Comparison of ENCODE assay signal across 1 cellular context in genomic region chr21:34817821-34818662, GRCh38.
TF ChIP-seq lines count a peak whose summit lies in the region.

No MANE protein-coding gene starts in this region.

TF ChIP-seq in HepG2, 621 proteins besides CTCF, POLR2A, EP300 and RAD21 (continued from another document and continues in another):
- TF ChIP-seq ZNF687 (CRISPR knock-in tag; IDR thresholded peaks at IDR 0.05) (peak; percentile 73), ZNF331 (CRISPR knock-in tag; IDR thresholded peaks at IDR 0.05) (peak; percentile 81), SYNCRIP (IDR thresholded peaks at IDR 0.05; ENCODE audit: insufficient read depth, low read depth, low read length) (no peak), ZC3H4 (CRISPR knock-in tag; IDR thresholded peaks at IDR 0.05; ENCODE audit: borderline replicate concordance) (no peak), HMG20B (CRISPR knock-in tag; conservative IDR thresholded peaks at IDR 0.05) (0 out of 2 replicates have a peak, but pooled peaks have one; percentile 28), RNF219 (CRISPR knock-in tag; IDR thresholded peaks at IDR 0.05) (no peak), ZUFSP (CRISPR knock-in tag; IDR thresholded peaks at IDR 0.05; ENCODE audit: borderline replicate concordance) (no peak), YEATS4 (CRISPR knock-in tag; IDR thresholded peaks at IDR 0.05; ENCODE audit: borderline replicate concordance) (no peak), POLR2G (IDR thresholded peaks at IDR 0.05; ENCODE audit: low read depth, low read length) (peak; percentile 68), ERF (CRISPR knock-in tag; IDR thresholded peaks at IDR 0.05) (no peak; the same call in none of the 2 replicates), SIX4 (CRISPR knock-in tag; IDR thresholded peaks at IDR 0.05) (peak; percentile 97), MEF2D (CRISPR knock-in tag; IDR thresholded peaks at IDR 0.05) (no peak), TARDBP (CRISPR knock-in tag; IDR thresholded peaks at IDR 0.05) (peak; percentile 53; the same call in 1 of the 2 replicates), ZNF407 (CRISPR knock-in tag; IDR thresholded peaks at IDR 0.05; ENCODE audit: not compliant biosample characterization) (no peak), SMAD3 (CRISPR knock-in tag; IDR thresholded peaks at IDR 0.05) (peak; percentile 52), ZNF710 (CRISPR knock-in tag; IDR thresholded peaks at IDR 0.05; ENCODE audit: borderline replicate concordance) (no peak), IKZF5 (CRISPR knock-in tag; IDR thresholded peaks at IDR 0.05) (peak; percentile 80), KLF6 (CRISPR knock-in tag; IDR thresholded peaks at IDR 0.05) (no peak), TBX2 (CRISPR knock-in tag; IDR thresholded peaks at IDR 0.05; ENCODE audit: borderline replicate concordance) (peak; percentile 74; the same call in 1 of the 2 replicates), ZNF543 (CRISPR knock-in tag; IDR thresholded peaks at IDR 0.05) (0 out of 2 replicates have a peak, but pooled peaks have one; percentile 24), SIX1 (CRISPR knock-in tag; IDR thresholded peaks at IDR 0.05; ENCODE audit: borderline replicate concordance) (peak; percentile 96), GATAD2A (CRISPR knock-in tag; IDR thresholded peaks at IDR 0.05) (peak; percentile 79), ZNF207 (IDR thresholded peaks at IDR 0.05; ENCODE audit: borderline replicate concordance) (no peak), ZNF468 (CRISPR knock-in tag; IDR thresholded peaks at IDR 0.05) (no peak), ZNF644 (CRISPR knock-in tag; IDR thresholded peaks at IDR 0.05; ENCODE audit: low read depth) (peak; percentile 61; the same call in 1 of the 2 replicates), NCOR1 (IDR thresholded peaks at IDR 0.05; ENCODE audit: borderline replicate concordance, low read length) (peak; percentile 74; the same call in 1 of the 2 replicates), GLI4 (CRISPR knock-in tag; IDR thresholded peaks at IDR 0.05; ENCODE audit: borderline replicate concordance) (no peak), FOSL2 (CRISPR knock-in tag; IDR thresholded peaks at IDR 0.05) (peak; percentile 69), ZNF232 (CRISPR knock-in tag; IDR thresholded peaks at IDR 0.05; ENCODE audit: borderline replicate concordance) (0 out of 2 replicates have a peak, but pooled peaks have one; percentile 33), ZFP37 (CRISPR knock-in tag; IDR thresholded peaks at IDR 0.05; ENCODE audit: borderline replicate concordance) (peak; percentile 55; the same call in 1 of the 2 replicates), SRSF4 (IDR thresholded peaks at IDR 0.05; ENCODE audit: low read depth, low read length, poor library complexity, severe bottlenecking) (no peak), NR3C1 (CRISPR knock-in tag; IDR thresholded peaks at IDR 0.05) (no peak), NFE2L1 (CRISPR knock-in tag; IDR thresholded peaks at IDR 0.05; ENCODE audit: borderline replicate concordance) (no peak), SP140L (CRISPR knock-in tag; IDR thresholded peaks at IDR 0.05; ENCODE audit: borderline replicate concordance) (no peak), NPAS2 (CRISPR knock-in tag; IDR thresholded peaks at IDR 0.05; ENCODE audit: borderline replicate concordance) (no peak), TFAP4 (IDR thresholded peaks at IDR 0.05; ENCODE audit: borderline replicate concordance, low read depth) (peak; percentile 53; the same call in 1 of the 2 replicates), MED13 (CRISPR knock-in tag; IDR thresholded peaks at IDR 0.05) (no peak), ZBTB38 (CRISPR knock-in tag; IDR thresholded peaks at IDR 0.05) (no peak), ZNF263 (CRISPR knock-in tag; IDR thresholded peaks at IDR 0.05) (peak; percentile 64; the same call in 1 of the 2 replicates), NFRKB (IDR thresholded peaks at IDR 0.05) (no peak), ATF7 (IDR thresholded peaks at IDR 0.05) (no peak), ATF7 (CRISPR knock-in tag; IDR thresholded peaks at IDR 0.05) (no peak), ZNF570 (CRISPR knock-in tag; IDR thresholded peaks at IDR 0.05; ENCODE audit: borderline replicate concordance) (no peak)
